ENCODE assay signal across 8 cellular contexts in the genomic region with DNA sequence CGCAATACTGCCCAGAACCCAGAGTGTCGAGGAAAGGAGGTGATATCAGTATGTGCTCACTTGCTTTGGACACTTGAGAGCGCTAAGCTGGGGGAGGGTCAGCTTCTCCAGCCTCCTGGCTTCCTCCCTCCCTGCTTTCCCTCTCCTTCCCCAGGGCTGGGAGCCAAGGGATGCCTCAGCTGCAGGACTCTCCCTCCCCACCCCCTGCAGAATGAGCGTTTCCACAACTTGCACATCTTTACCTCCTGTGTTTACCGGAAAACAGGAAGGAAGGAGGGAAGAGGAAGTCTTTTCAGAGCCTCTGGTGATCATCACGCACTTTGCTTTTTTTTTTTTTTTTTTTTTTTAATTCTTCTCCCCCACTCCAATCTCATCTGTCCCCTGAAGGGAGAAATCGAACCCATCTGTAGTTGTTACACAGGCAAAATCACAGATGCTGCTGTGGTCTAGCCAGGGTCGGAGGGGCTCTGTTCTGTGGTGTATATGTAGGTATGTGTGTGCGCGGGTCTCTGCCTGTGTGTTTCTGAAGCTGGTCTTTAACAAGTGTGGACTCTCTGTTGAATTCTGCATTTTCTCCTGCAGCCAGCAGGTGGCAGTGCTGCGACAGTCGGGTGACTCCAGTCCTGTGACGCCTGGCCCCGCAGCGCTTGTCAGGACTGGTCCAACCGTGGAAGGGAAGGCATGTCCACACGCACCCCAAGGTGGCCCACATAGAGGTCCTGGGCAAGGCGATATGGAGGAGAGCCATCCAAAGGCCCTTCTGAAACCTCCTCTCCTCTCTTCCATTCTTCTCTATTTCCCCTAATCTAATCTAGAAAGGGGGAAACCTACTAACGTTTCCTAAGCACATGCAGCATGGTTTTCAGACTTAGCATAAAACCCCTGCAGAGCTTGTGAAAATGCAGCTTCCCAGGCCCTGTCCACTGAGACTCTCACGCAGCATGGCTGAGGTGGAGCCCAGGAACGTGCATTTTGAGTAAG.
A peak's percentile ranks its signal among the peaks of the same experiment; 100 is the strongest.
DNase-seq lines count a peak whose midpoint lies in the region; ATAC-seq and TF ChIP-seq lines count a peak whose summit lies in the region.

No MANE protein-coding gene starts in this region.

- peak overlapping the region; percentile 43 for H3K4me2 ChIP-seq in mammary epithelial cell (ENCODE audit: insufficient read depth, low read depth, low read length)

- peak overlapping the region; percentile 29 for H2AFZ ChIP-seq in mammary epithelial cell (ENCODE audit: low read depth, low read length)

- intact Hi-C loops in mammary epithelial cell (cut with micrococcal nuclease) = loop anchor here (1.0 to 10.0 kb wide), 4 partner anchors 262 to 1116 kb away; no protein-coding TSS in a partner anchor

- no peaks in the 10 kb centered on the region for H3K36me3 ChIP-seq in mammary epithelial cell (ENCODE audit: insufficient read depth, low read length)

- peak overlapping the region; percentile 62 for H3K4me3 Mint-ChIP-seq in WTC11

- peak; percentile 89 for TF ChIP-seq CTCF in AG04449 (IDR thresholded peaks at IDR 0.05; ENCODE audit: insufficient read depth, low read length, missing control alignments)
- peak; percentile 73 for TF ChIP-seq CTCF in WTC11 (IDR thresholded peaks at IDR 0.05)
- peak; percentile 87 to 88 for TF ChIP-seq CTCF in mammary epithelial cell (conservative IDR thresholded peaks at IDR 0.05 in 1 of 2, IDR thresholded peaks at IDR 0.05 in 1 of 2; ENCODE audit: extremely low read depth in 1 of 2, insufficient read depth in 1 of 2, low read depth in 1 of 2, low read length in 2 of 2)

- no peaks in the 10 kb centered on the region for H3K9me3 ChIP-seq in mammary epithelial cell (replicated peaks; ENCODE audit: insufficient read depth, low read length)

- H3K79me2 ChIP-seq in mammary epithelial cell (ENCODE audit: insufficient read depth, low read length) = no peaks in the 10 kb centered on the region

- no peaks in the 10 kb centered on the region for H4K20me1 ChIP-seq in mammary epithelial cell (ENCODE audit: insufficient read depth, low read length)

- CTCF ChIA-PET in AG04449 (lab: Yijun Ruan, JAX) (interaction anchor here (0.5 to 4.5 kb wide), 35 partner anchors 9 to 1116 kb away, joined by 3 to 59 read pairs (median 4); partner anchors contain the start of gene PLXNA4), WTC11 (lab: Charles Lee) (interaction anchor here (0.5 to 2.1 kb wide), 51 partner anchors 8 to 1001 kb away, joined by 3 to 35 read pairs (median 4); partner anchors contain the start of gene PLXNA4), mammary epithelial cell (lab: Charles Lee; ENCODE audit: low non-redundant PET) (interaction anchor here (0.7 kb wide), 1 partner anchor 262 kb away, joined by 4 read pairs; no protein-coding TSS in a partner anchor)

- in situ Hi-C loops in mammary epithelial cell (cut with MboI; ENCODE audit: low sequenced_read_pairs in 2 of 2) = loop anchor here in 1 of 2 donors (25.0 kb wide), 1 partner anchor 269 kb away; the partner anchor contains the start of gene PLXNA4

- POLR2A ChIA-PET in AG04449 (lab: Yijun Ruan, JAX) (interaction anchor here (0.7 kb wide), 1 partner anchor 259 kb away, joined by 3 read pairs; no protein-coding TSS in a partner anchor), WTC11 (lab: Charles Lee) (interaction anchor here (0.7 kb wide), 1 partner anchor 797 kb away, joined by 6 read pairs; no protein-coding TSS in a partner anchor)

- no peak overlapping the region for H3K27ac ChIP-seq in mammary epithelial cell (ENCODE audit: insufficient read depth, low read depth, low read length)

- peaks cover 4% of the 10 kb centered on the region for H3K36me3 Mint-ChIP-seq in WTC11

- ATAC-seq in GM18861 (IDR thresholded peaks at IDR 0.05; ENCODE audit: unreplicated experiment) (peak; percentile 92), HG03280 (IDR thresholded peaks at IDR 0.05; ENCODE audit: unreplicated experiment) (peak; percentile 97), WTC11 (peak; percentile 95)

- peaks cover 17% of the 10 kb centered on the region for H3K4me1 Mint-ChIP-seq in WTC11

- no peaks in the 10 kb centered on the region for H3K27me3 ChIP-seq in mammary epithelial cell (ENCODE audit: insufficient read depth, low read length)

- no peak overlapping the region for H3K9ac ChIP-seq in mammary epithelial cell (ENCODE audit: insufficient read depth, low read length)

- peaks cover 11% of the 10 kb centered on the region for H3K27me3 Mint-ChIP-seq in WTC11 (ENCODE audit: low read depth)

- WGBS in mammary epithelial cell (ENCODE audit: low coverage, missing lambda C conversion rate) = 13% methylated on average over 19 of the region's 21 CpGs

- no peak overlapping the region for H3K27ac Mint-ChIP-seq in WTC11

- dilution Hi-C loops in mammary epithelial cell (cut with HindIII; ENCODE audit: low sequenced_read_pairs) = loop anchor here (25.0 kb wide), 1 partner anchor 269 kb away; the partner anchor contains the start of gene PLXNA4

- H3K4me3 ChIP-seq in AG04449 (ENCODE audit: low read depth, low read length) = no peak overlapping the region
- H3K4me3 ChIP-seq in mammary epithelial cell (replicated peaks in 1 of 3; ENCODE audit: insufficient read depth in 1 of 3, low read depth in 2 of 3, low read length in 3 of 3) = no peak overlapping the region

- peaks cover 15% of the 10 kb centered on the region for H3K9me3 Mint-ChIP-seq in WTC11

- DNase-seq in AG04449 (ENCODE audit: low read depth, low spot score) = peak; percentile 16
- DNase-seq in NCI-H226 = peak; percentile 52
- peak; percentile 87 for DNase-seq in WTC11 (ENCODE audit: low spot score)
- DNase-seq in mammary epithelial cell = peak; percentile 61
- DNase-seq in inferior parietal cortex (ENCODE audit: extremely low spot score) = peak; percentile 92
- DNase-seq in stimulated activated CD4-positive, alpha-beta T cell treated with anti-CD3 and anti-CD28 coated beads, Interleukin-15, amount 100 ng/mL, for 48 hours (ENCODE audit: low read depth in 2 of 2) = peak; percentile 50 to 66

- H3K4me1 ChIP-seq in mammary epithelial cell (ENCODE audit: insufficient read depth, low read length) = peaks cover 3% of the 10 kb centered on the region

- no TSS peak for BruUV-seq in mammary epithelial cell (replicated peaks; lab: Mats Ljungman, UMichigan)

TF ChIP-seq in WTC11, 78 proteins besides CTCF, POLR2A, EP300 and RAD21:
- no peak for TF ChIP-seq SMAD3 (CRISPR knock-in tag; IDR thresholded peaks at IDR 0.05; ENCODE audit: borderline replicate concordance)
- TF ChIP-seq ZNF425 (CRISPR knock-in tag; conservative IDR thresholded peaks at IDR 0.05) = no peak
- peak; percentile 39; the same call in 1 of the 2 replicates for TF ChIP-seq ZNF423 (CRISPR knock-in tag; IDR thresholded peaks at IDR 0.05)
- TF ChIP-seq ESRRA (CRISPR knock-in tag; IDR thresholded peaks at IDR 0.05; ENCODE audit: borderline replicate concordance) = 0 out of 2 replicates have a peak, but pooled peaks have one; percentile 25
- no peak for TF ChIP-seq KAT7 (CRISPR knock-in tag; IDR thresholded peaks at IDR 0.05; ENCODE audit: borderline replicate concordance)
TF ChIP-seq in WTC11: peak in this region for 2.

Comparison
In these comparisons a context has a peak if more than half of its experiments do, and no peak if none do; other contexts are left out.
1. DNase-seq: peak in every context shown above with its lines; median percentile 92 in inferior parietal cortex; 87 in WTC11; 61 in mammary epithelial cell; 58 in stimulated activated CD4-positive, alpha-beta T cell treated with anti-CD3 and anti-CD28 coated beads, Interleukin-15, amount 100 ng/mL, for 48 hours; 52 in NCI-H226; 16 in AG04449.